1 cellular context compared by ENCODE assay signal in genomic region chr16:30456302-30456701, GRCh38.
TF ChIP-seq lines count a peak whose summit lies in the region.

No MANE protein-coding gene starts in this region.

TF ChIP-seq in SK-N-SH, 30 proteins besides CTCF, POLR2A, EP300 and RAD21:
- TF ChIP-seq USF1 (IDR thresholded peaks at IDR 0.05; ENCODE audit: borderline replicate concordance, low read depth) (no peak), NFIC (IDR thresholded peaks at IDR 0.05; ENCODE audit: borderline replicate concordance) (no peak), GATA2 (CRISPR knock-in tag; IDR thresholded peaks at IDR 0.05) (no peak), JUND (IDR thresholded peaks at IDR 0.05) (no peak), ZBTB33 (IDR thresholded peaks at IDR 0.05; ENCODE audit: borderline replicate concordance, low read depth) (no peak), FOSL2 (IDR thresholded peaks at IDR 0.05; ENCODE audit: borderline replicate concordance, low read depth) (no peak), MXI1 (IDR thresholded peaks at IDR 0.05; ENCODE audit: low read depth, low read length) (no peak), PBX3 (IDR thresholded peaks at IDR 0.05) (no peak), NRF1 (IDR thresholded peaks at IDR 0.05; ENCODE audit: low read depth, low read length) (no peak), IRF3 (IDR thresholded peaks at IDR 0.05; ENCODE audit: low read depth, low read length) (no peak)
TF ChIP-seq in SK-N-SH: peak in this region for 0.
